In genomic region chr2:39020383-39020782, GRCh38 we compare ENCODE assay signal across 15 cellular contexts.
"Had no signal": no experiment of that assay in that cellular context is flagged by ENCODE, and none has a peak within 500 bp of the region (broad histone marks: within the 10 kb centered on the region; RNA-seq: fewer than 3 reads in every experiment).

No MANE protein-coding gene starts in this region.

- H3K4me3 ChIP-seq: pancreas had no signal

- ATAC-seq: activated CD8-positive, alpha-beta T cell treated with anti-CD3 and anti-CD28 coated beads, Interleukin-2, amount 10 ng/mL, durations not matched to agents 7 days and 5 days; activated T-cell treated with anti-CD3 and anti-CD28 coated beads, Interleukin-2, amount 50 U/mL, for 72 hours; foreskin keratinocyte; pancreas; stimulated activated effector memory CD8-positive, alpha-beta T cell treated with anti-CD3 and anti-CD28 coated beads, Interleukin-12 subunit alpha, Interleukin-12 subunit beta, amount 100 ng/mL, for 72 hours had no signal

- H3K27me3 Mint-ChIP-seq: activated CD4-positive, alpha-beta T cell treated with anti-CD3 and anti-CD28 coated beads, Interleukin-2, amount 10 ng/mL, durations not matched to agents 24 days and 14 days; activated naive CD8-positive, alpha-beta T cell treated with anti-CD3 and anti-CD28 coated beads, Interleukin-2, amount 10 ng/mL, durations not matched to agents 7 days and 5 days; naive B cell had no signal

- H3K27ac ChIP-seq: brain microvascular endothelial cell, foreskin keratinocyte, pancreas had no signal

- H3K4me1 Mint-ChIP-seq: naive B cell; stimulated activated effector memory CD8-positive, alpha-beta T cell treated with anti-CD3 and anti-CD28 coated beads, Interleukin-12 subunit alpha, Interleukin-12 subunit beta, amount 100 ng/mL, for 72 hours had no signal

- H3K9me3 Mint-ChIP-seq: activated CD4-positive, alpha-beta T cell treated with anti-CD3 and anti-CD28 coated beads, Interleukin-2, amount 10 ng/mL, durations not matched to agents 24 days and 14 days; activated naive CD8-positive, alpha-beta T cell treated with anti-CD3 and anti-CD28 coated beads, Interleukin-2, amount 10 ng/mL, durations not matched to agents 7 days and 5 days; activated T-cell treated with anti-CD3 and anti-CD28 coated beads, Interleukin-2, amount 50 U/mL, for 72 hours; naive B cell; stimulated activated effector memory CD8-positive, alpha-beta T cell treated with anti-CD3 and anti-CD28 coated beads, Interleukin-12 subunit alpha, Interleukin-12 subunit beta, amount 100 ng/mL, for 72 hours had no signal

- DNase-seq: activated CD4-positive, alpha-beta T cell treated with anti-CD3 and anti-CD28 coated beads, Interleukin-2, amount 10 ng/mL, durations not matched to agents 24 days and 14 days; activated CD4-positive, CD25-positive, alpha-beta regulatory T cell; activated CD8-positive, alpha-beta memory T cell treated with anti-CD3 and anti-CD28 coated beads, Interleukin-2, amount 50 U/mL, for 48 hours; activated CD8-positive, alpha-beta T cell treated with anti-CD3 and anti-CD28 coated beads, Interleukin-2, amount 10 ng/mL, durations not matched to agents 7 days and 5 days; activated naive CD4-positive, alpha-beta T cell; activated naive CD8-positive, alpha-beta T cell treated with anti-CD3 and anti-CD28 coated beads, Interleukin-2, amount 10 ng/mL, durations not matched to agents 7 days and 5 days; activated T-cell treated with anti-CD3 and anti-CD28 coated beads, Interleukin-2, amount 50 U/mL, for 72 hours; brain microvascular endothelial cell; cortex of kidney; effector CD8-positive, alpha-beta T cell; foreskin keratinocyte; mammary epithelial cell; naive B cell; pancreas had no signal

- H3K9me3 ChIP-seq: pancreas had no signal

- H3K27me3 ChIP-seq: brain microvascular endothelial cell, foreskin keratinocyte, pancreas had no signal

- H3K27ac Mint-ChIP-seq: activated CD8-positive, alpha-beta T cell treated with anti-CD3 and anti-CD28 coated beads, Interleukin-2, amount 10 ng/mL, durations not matched to agents 7 days and 5 days; activated naive CD8-positive, alpha-beta T cell treated with anti-CD3 and anti-CD28 coated beads, Interleukin-2, amount 10 ng/mL, durations not matched to agents 7 days and 5 days; activated T-cell treated with anti-CD3 and anti-CD28 coated beads, Interleukin-2, amount 50 U/mL, for 72 hours; naive B cell; stimulated activated effector memory CD8-positive, alpha-beta T cell treated with anti-CD3 and anti-CD28 coated beads, Interleukin-12 subunit alpha, Interleukin-12 subunit beta, amount 100 ng/mL, for 72 hours had no signal

- H3K4me3 Mint-ChIP-seq: activated CD4-positive, alpha-beta T cell treated with anti-CD3 and anti-CD28 coated beads, Interleukin-2, amount 10 ng/mL, durations not matched to agents 24 days and 14 days; activated CD8-positive, alpha-beta T cell treated with anti-CD3 and anti-CD28 coated beads, Interleukin-2, amount 10 ng/mL, durations not matched to agents 7 days and 5 days; activated naive CD8-positive, alpha-beta T cell treated with anti-CD3 and anti-CD28 coated beads, Interleukin-2, amount 10 ng/mL, durations not matched to agents 7 days and 5 days; activated T-cell treated with anti-CD3 and anti-CD28 coated beads, Interleukin-2, amount 50 U/mL, for 72 hours; naive B cell; stimulated activated effector memory CD8-positive, alpha-beta T cell treated with anti-CD3 and anti-CD28 coated beads, Interleukin-12 subunit alpha, Interleukin-12 subunit beta, amount 100 ng/mL, for 72 hours had no signal
